8 cellular contexts compared by ENCODE assay signal in genomic region chr2:32946314-32947075, GRCh38. TPM values are rescaled to one million over a fixed set of nuclear protein-coding genes. Genes with fewer than 3 reads are reported as not detected.
DNase-seq lines count a peak whose midpoint lies in the region; ATAC-seq and TF ChIP-seq lines count a peak whose summit lies in the region.

LTBP1 (plus strand) TSS chr2:32946953; CDS start chr2:32947325, 372 bp downstream.

- no peak within 1 kb of the TSS for H4K5ac ChIP-seq in IMR-90 (ENCODE audit: low read depth, low read length)

- peak within 1 kb of the TSS; percentile 95 for H2AFZ ChIP-seq in IMR-90 (replicated peaks; ENCODE audit: low read length, poor library complexity)
- peak within 1 kb of the TSS; percentile 77 for H2AFZ ChIP-seq in SU-DHL-6 (ENCODE audit: low read depth, low read length, severe bottlenecking)

- DNase-seq in EL: peak; percentile 76
- peak; percentile 76 for DNase-seq in IMR-90
- DNase-seq in ascending aorta (ENCODE audit: low spot score in 2 of 2): peak; percentile 28 to 84
- peak; percentile 78 for DNase-seq in hepatic stellate cell (ENCODE audit: low spot score)
- DNase-seq in putamen (ENCODE audit: low spot score): peak; percentile 68
- no peak for DNase-seq in SHP77 (lab: John Stamatoyannopoulos, UW)

- dilution Hi-C loops in IMR-90 (cut with HindIII; ENCODE audit: low sequenced_read_pairs, unreplicated experiment): no loop called here

- POLR2A ChIA-PET in IMR-90 (lab: Charles Lee; ENCODE audit: unreplicated experiment): interaction anchor here (0.5 to 0.6 kb wide), 3 partner anchors 9 to 148 kb away, joined by 3 to 5 read pairs (median 5); no protein-coding TSS in a partner anchor

- H3K9me1 ChIP-seq in IMR-90 (ENCODE audit: insufficient read depth, low read length): peaks cover 3% of the 10 kb centered on the region; the same call in 1 of the 2 replicates

- peaks cover 7% of the 10 kb centered on the region; the same call in 1 of the 2 replicates for H3K4me1 ChIP-seq in IMR-90 (ENCODE audit: control insufficient read depth, insufficient read depth, low read length)
- no peaks in the 10 kb centered on the region for H3K4me1 ChIP-seq in ascending aorta

- no peak within 1 kb of the TSS; the same call in 1 of the 2 replicates for H3K18ac ChIP-seq in IMR-90 (ENCODE audit: low read depth, low read length)

- peak within 1 kb of the TSS; percentile 20 to 77; a peak in 2 of 4 replicates for H4K8ac ChIP-seq in IMR-90 (ENCODE audit: low read depth in 2 of 2, low read length in 2 of 2)

- peaks cover 60% of the 10 kb centered on the region for H3F3A ChIP-seq in SU-DHL-6 (ENCODE audit: insufficient read depth)

- peaks cover 4% of the 10 kb centered on the region; the same call in 1 of the 2 replicates for H3K36me3 ChIP-seq in IMR-90 (ENCODE audit: control insufficient read depth, insufficient read depth, low read length)
- H3K36me3 ChIP-seq in SU-DHL-6 (ENCODE audit: low read length): peaks cover 8% of the 10 kb centered on the region; the same call in 1 of the 2 replicates
- no peaks in the 10 kb centered on the region for H3K36me3 ChIP-seq in ascending aorta

- H2AK5ac ChIP-seq in IMR-90 (ENCODE audit: low read depth, low read length): peak within 1 kb of the TSS; percentile 39; the same call in 1 of the 2 replicates

- H3K4me2 ChIP-seq in IMR-90 (ENCODE audit: low read depth, low read length) (peak within 1 kb of the TSS; percentile 92), SU-DHL-6 (ENCODE audit: low read depth, low read length, poor library complexity, severe bottlenecking) (peak within 1 kb of the TSS; percentile 97)

- H2BK120ac ChIP-seq in IMR-90 (ENCODE audit: low read depth, low read length): peak within 1 kb of the TSS; percentile 71

- peak within 1 kb of the TSS; percentile 60; the same call in 1 of the 3 replicates for H2BK15ac ChIP-seq in IMR-90 (ENCODE audit: low read depth, low read length)

- peak within 1 kb of the TSS; percentile 85 for H2BK5ac ChIP-seq in IMR-90 (ENCODE audit: low read depth, low read length, poor library complexity, severe bottlenecking)

- TF ChIP-seq POLR2A in IMR-90 (IDR thresholded peaks at IDR 0.05; ENCODE audit: low read depth, low read length): peak; percentile 81

- H2BK20ac ChIP-seq in IMR-90 (ENCODE audit: low read depth, low read length): peak within 1 kb of the TSS; percentile 50; the same call in 1 of the 2 replicates

- H3K4me3 ChIP-seq in IMR-90 (ENCODE audit: insufficient read depth, low read depth, low read length) (peak within 1 kb of the TSS; percentile 61), SU-DHL-6 (ENCODE audit: insufficient read depth, low read length, poor library complexity, severe bottlenecking) (peak within 1 kb of the TSS; percentile 87), ascending aorta (peak within 1 kb of the TSS; percentile 83 to 100)

- TF ChIP-seq RAD21 in IMR-90 (IDR thresholded peaks at IDR 0.05; ENCODE audit: low read length): peak; percentile 79

- CTCF ChIA-PET in IMR-90 (lab: Yijun Ruan, JAX): no interaction called here

- peak within 1 kb of the TSS; percentile 53 for H2AK9ac ChIP-seq in IMR-90 (replicated peaks; ENCODE audit: low read depth, low read length, poor library complexity)

- H3K9ac ChIP-seq in IMR-90 (ENCODE audit: low read depth, low read length) (peak within 1 kb of the TSS; percentile 72), SU-DHL-6 (ENCODE audit: low read length) (peak within 1 kb of the TSS; percentile 85)

- H4K91ac ChIP-seq in IMR-90 (ENCODE audit: insufficient read depth, low read depth, low read length): peak within 1 kb of the TSS; percentile 66

- peak within 1 kb of the TSS; percentile 76; the same call in 1 of the 2 replicates for H3K56ac ChIP-seq in IMR-90 (ENCODE audit: extremely low read depth, insufficient read depth, low read length)

- in situ Hi-C loops in IMR-90 (cut with MboI; ENCODE audit: low sequenced_read_pairs): loop anchor here (5.0 to 10.0 kb wide), 2 partner anchors 174 to 188 kb away; no protein-coding TSS in a partner anchor

- peak within 1 kb of the TSS; percentile 72 for H3K4ac ChIP-seq in IMR-90 (ENCODE audit: low read depth, low read length)

- H3K27me3 ChIP-seq in IMR-90 (ENCODE audit: control insufficient read depth, insufficient read depth, low read length): no peaks in the 10 kb centered on the region
- no peaks in the 10 kb centered on the region for H3K27me3 ChIP-seq in SU-DHL-6 (ENCODE audit: low read length)
- H3K27me3 ChIP-seq in ascending aorta: no peaks in the 10 kb centered on the region

- H3K79me2 ChIP-seq in SU-DHL-6 (ENCODE audit: insufficient read depth, low read length): peaks cover 48% of the 10 kb centered on the region

- no peaks in the 10 kb centered on the region for H4K20me1 ChIP-seq in IMR-90 (ENCODE audit: insufficient read depth, low read length)
- H4K20me1 ChIP-seq in SU-DHL-6 (ENCODE audit: low read depth, low read length): no peaks in the 10 kb centered on the region

- H3K79me1 ChIP-seq in IMR-90 (ENCODE audit: low read depth in 1 of 2, low read length in 2 of 2): peaks cover 22 to 47% of the 10 kb centered on the region in 2 experiments

- H3K27ac ChIP-seq in IMR-90 (ENCODE audit: insufficient read depth, low read length): peak within 1 kb of the TSS; percentile 83
- H3K27ac ChIP-seq in SU-DHL-6 (ENCODE audit: low read depth, low read length): peak within 1 kb of the TSS; percentile 94
- H3K27ac ChIP-seq in ascending aorta: peak within 1 kb of the TSS; percentile 74 to 91

- no peaks in the 10 kb centered on the region for H3K9me2 ChIP-seq in SU-DHL-6 (replicated peaks; ENCODE audit: insufficient read depth, low read length)

- no peaks in the 10 kb centered on the region for H3K9me3 ChIP-seq in IMR-90 (ENCODE audit: control insufficient read depth, insufficient read depth, low read length)
- no peaks in the 10 kb centered on the region for H3K9me3 ChIP-seq in SU-DHL-6 (ENCODE audit: insufficient read depth, low read length)
- no peaks in the 10 kb centered on the region for H3K9me3 ChIP-seq in ascending aorta

- peak; percentile 82 for TF ChIP-seq CTCF in IMR-90 (conservative IDR thresholded peaks at IDR 0.05; ENCODE audit: low read depth, low read length)
- peak; percentile 91 for TF ChIP-seq CTCF in SU-DHL-6 (IDR thresholded peaks at IDR 0.05; ENCODE audit: insufficient read depth, low read length, poor library complexity, severe bottlenecking)
- peak; percentile 49 to 88 (median 70) for TF ChIP-seq CTCF in ascending aorta (IDR thresholded peaks at IDR 0.05)

- WGBS in IMR-90 (ENCODE audit: extremely low coverage in 2 of 2, insufficient read length in 1 of 2), 2 experiments: 1% methylated on average over 26 of the region's 68 CpGs; no CpG with 5 or more reads in 1 of the 2 experiments

- H3K23ac ChIP-seq in IMR-90 (ENCODE audit: low read depth, low read length): peak within 1 kb of the TSS; percentile 77

- no TSS peak for BruUV-seq in IMR-90 (replicated peaks; lab: Mats Ljungman, UMichigan)

- ATAC-seq in GM21576 (IDR thresholded peaks at IDR 0.05; ENCODE audit: unreplicated experiment) (peak; percentile 69), IMR-90 (ENCODE audit: low read depth) (peak; percentile 77)

- H3K14ac ChIP-seq in IMR-90 (replicated peaks; ENCODE audit: low read depth, low read length): peak within 1 kb of the TSS; percentile 65

- intact Hi-C loops in IMR-90 (cut with micrococcal nuclease): loop anchor here (1.0 to 5.0 kb wide), 8 partner anchors 76 to 496 kb away; no protein-coding TSS in a partner anchor
- intact Hi-C loops in ascending aorta (cut with DNase I): loop anchor here (2.0 to 10.0 kb wide), 7 partner anchors 68 to 638 kb away; partner anchors contain the start of gene TTC27

TF ChIP-seq in IMR-90, 13 proteins besides CTCF, POLR2A, EP300 and RAD21:
- TF ChIP-seq MAZ (IDR thresholded peaks at IDR 0.05; ENCODE audit: borderline replicate concordance, low read depth, low read length): no peak; the same call in 1 of the 2 replicates
- no peak for TF ChIP-seq CEBPB (IDR thresholded peaks at IDR 0.05; ENCODE audit: low read depth, low read length)
- peak; percentile 85 for TF ChIP-seq SMC3 (IDR thresholded peaks at IDR 0.05; ENCODE audit: low read depth, low read length)
- no peak for TF ChIP-seq BHLHE40 (IDR thresholded peaks at IDR 0.05; ENCODE audit: low read depth, low read length)
- TF ChIP-seq MXI1 (IDR thresholded peaks at IDR 0.05; ENCODE audit: borderline replicate concordance, low read depth, low read length): peak; percentile 78; the same call in 1 of the 2 replicates
- TF ChIP-seq RCOR1 (IDR thresholded peaks at IDR 0.05; ENCODE audit: insufficient replicate concordance, low read length): no peak
- no peak for TF ChIP-seq CHD1 (IDR thresholded peaks at IDR 0.05; ENCODE audit: low read depth, low read length)
- TF ChIP-seq MAFK (IDR thresholded peaks at IDR 0.05; ENCODE audit: low read depth, low read length): no peak
- no peak for TF ChIP-seq ELK1 (IDR thresholded peaks at IDR 0.05; ENCODE audit: borderline replicate concordance, low read depth, low read length)

RNA-seq across cellular contexts. Expression of gene LTBP1, which starts in this region (rescaled TPM):
- total RNA-seq in IMR-90 (2012; rRNA removed) (297 and 326 TPM in 2 replicates), ascending aorta (295 TPM)
- polyA plus RNA-seq in IMR-90 (2012; rRNA removed): 211 and 235 TPM in 2 replicates
- 117 and 133 TPM in 2 replicates for polyA plus RNA-seq in IMR-90 (2012; cell fraction: cytosol; rRNA removed)
- 75.2 and 176 TPM in 2 replicates for polyA plus RNA-seq in IMR-90 (2012; cell fraction: nucleus; rRNA removed; ENCODE audit: low replicate concordance)

Comparison
In these comparisons a context has a peak if more than half of its experiments do, and no peak if none do; other contexts are left out.
1. DNase-seq: peak in EL (single experiment), IMR-90 (single experiment), ascending aorta (2 of 2), hepatic stellate cell (single experiment) and putamen (single experiment); none in SHP77 (0 of 2).
2. Peak in every context shown above with its lines, with median percentiles within 50 percentile points of each other: H3K27ac ChIP-seq, H3K4me3 ChIP-seq and CTCF ChIP-seq.